In the genomic region with DNA sequence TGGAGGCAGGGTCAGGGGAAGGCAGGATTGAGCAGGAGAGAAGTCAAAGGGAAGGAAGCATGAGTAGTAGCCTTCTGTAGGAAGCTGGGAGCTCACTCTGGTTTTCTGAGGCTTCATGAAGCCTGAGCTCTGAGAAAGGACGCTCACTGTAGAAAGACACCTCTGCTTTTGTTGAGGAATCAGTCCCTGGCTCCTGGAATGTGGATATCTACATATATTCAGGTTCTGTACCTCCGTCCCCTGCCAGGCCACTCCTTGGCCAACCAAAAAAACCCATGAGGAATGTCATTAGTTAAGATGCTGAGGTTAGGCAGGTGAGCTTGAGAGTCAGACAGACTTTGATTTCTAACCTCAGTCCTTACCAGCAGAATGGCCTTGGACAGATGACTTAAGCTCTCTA, we compare ENCODE assay signal across 27 cellular contexts.
"Had no signal": no experiment of that assay in that cellular context is flagged by ENCODE, and none has a peak within 500 bp of the region (broad histone marks: within the 10 kb centered on the region; RNA-seq: fewer than 3 reads in every experiment).

No MANE protein-coding gene starts in this region.

- H3K4me3 ChIP-seq: neural progenitor cell, ovary, psoas muscle, right lobe of liver, sigmoid colon, stomach, thoracic aorta, thyroid gland, tibial nerve, upper lobe of left lung, vagina had no signal

- H3K4me1 Mint-ChIP-seq: stimulated activated effector memory CD8-positive, alpha-beta T cell treated with anti-CD3 and anti-CD28 coated beads, Interleukin-12 subunit alpha, Interleukin-12 subunit beta, amount 100 ng/mL, for 72 hours had no signal

- H3K9me3 Mint-ChIP-seq: nephron; stimulated activated effector memory CD8-positive, alpha-beta T cell treated with anti-CD3 and anti-CD28 coated beads, Interleukin-12 subunit alpha, Interleukin-12 subunit beta, amount 100 ng/mL, for 72 hours had no signal

- DNase-seq: occipital lobe; ovary; posterior cingulate gyrus; psoas muscle; right cardiac atrium; right lobe of liver; sigmoid colon; small intestine; stimulated activated CD4-positive, alpha-beta T cell treated with anti-CD3 and anti-CD28 coated beads, Interleukin-15, amount 100 ng/mL, for 24 hours; stimulated activated CD4-positive, alpha-beta T cell treated with anti-CD3 and anti-CD28 coated beads, Interleukin-2, amount 100 ng/mL, for 24 hours; stimulated activated CD4-positive, alpha-beta T cell treated with anti-CD3 and anti-CD28 coated beads, Interleukin-2, amount 100 ng/mL, for 48 hours; stimulated activated CD4-positive, alpha-beta T cell treated with anti-CD3 and anti-CD28 coated beads, Interleukin-4, amount 100 ng/mL, for 24 hours; stimulated activated naive B cell treated with anti-CD40 and anti-IgM and Interleukin-4, amounts not matched to agents 10 μg/mL and 1 μg/mL and 100 μg/mL, for 72 hours; stimulated activated naive CD4-positive, alpha-beta T cell treated with Interleukin-2 at 50 U/mL for 16 hours; stomach; thyroid gland; trophoblast cell; upper lobe of left lung had no signal

- H3K9me3 ChIP-seq: ovary, psoas muscle, right lobe of liver, sigmoid colon, stomach, thoracic aorta, thyroid gland, tibial nerve, upper lobe of left lung, vagina had no signal

- H3K27me3 ChIP-seq: neural progenitor cell, ovary, right lobe of liver, sigmoid colon, stomach, thyroid gland, tibial nerve, upper lobe of left lung, vagina had no signal

- H3K4me3 Mint-ChIP-seq: nephron; neural progenitor cell; stimulated activated effector memory CD8-positive, alpha-beta T cell treated with anti-CD3 and anti-CD28 coated beads, Interleukin-12 subunit alpha, Interleukin-12 subunit beta, amount 100 ng/mL, for 72 hours; stimulated activated naive B cell treated with anti-CD40 and anti-IgM and Interleukin-4, amounts not matched to agents 10 μg/mL and 1 μg/mL and 100 μg/mL, for 72 hours; stimulated activated naive CD8-positive, alpha-beta T cell treated with anti-CD3 and anti-CD28 coated beads, Interleukin-15, Interleukin-2, amounts not matched to agents 100 ng/mL and 50 ng/mL, for 24 hours had no signal

- H3K36me3 Mint-ChIP-seq: stimulated activated effector memory CD8-positive, alpha-beta T cell treated with anti-CD3 and anti-CD28 coated beads, Interleukin-12 subunit alpha, Interleukin-12 subunit beta, amount 100 ng/mL, for 72 hours; stimulated activated naive B cell treated with anti-CD40 and anti-IgM and Interleukin-4, amounts not matched to agents 10 μg/mL and 1 μg/mL and 100 μg/mL, for 72 hours had no signal

- ATAC-seq: psoas muscle; right cardiac atrium; right lobe of liver; stimulated activated effector memory CD8-positive, alpha-beta T cell treated with anti-CD3 and anti-CD28 coated beads, Interleukin-12 subunit alpha, Interleukin-12 subunit beta, amount 100 ng/mL, for 72 hours; stimulated activated naive B cell treated with anti-CD40 and anti-IgM and Interleukin-4, amounts not matched to agents 10 μg/mL and 1 μg/mL and 100 μg/mL, for 72 hours had no signal

- H3K4me2 ChIP-seq: neural progenitor cell had no signal

- H2AFZ ChIP-seq: neural progenitor cell, parathyroid adenoma had no signal

- H3K36me3 ChIP-seq: neural progenitor cell, ovary, right lobe of liver, sigmoid colon, stomach, thoracic aorta, thyroid gland, tibial nerve, upper lobe of left lung, vagina had no signal

- H3K27ac ChIP-seq: neural progenitor cell, ovary, parathyroid adenoma, psoas muscle, right lobe of liver, sigmoid colon, stomach, thoracic aorta, thyroid gland, tibial nerve, upper lobe of left lung, vagina had no signal

- H3K27me3 Mint-ChIP-seq: progenitor cell of endocrine pancreas had no signal

- H3K79me2 ChIP-seq: parathyroid adenoma had no signal

- H3K27ac Mint-ChIP-seq: neural progenitor cell; stimulated activated effector memory CD8-positive, alpha-beta T cell treated with anti-CD3 and anti-CD28 coated beads, Interleukin-12 subunit alpha, Interleukin-12 subunit beta, amount 100 ng/mL, for 72 hours; stimulated activated naive B cell treated with anti-CD40 and anti-IgM and Interleukin-4, amounts not matched to agents 10 μg/mL and 1 μg/mL and 100 μg/mL, for 72 hours; stimulated activated naive CD8-positive, alpha-beta T cell treated with anti-CD3 and anti-CD28 coated beads, Interleukin-15, Interleukin-2, amounts not matched to agents 100 ng/mL and 50 ng/mL, for 24 hours had no signal

- H3K4me1 ChIP-seq: parathyroid adenoma, psoas muscle, right lobe of liver, thyroid gland had no signal
